ENCODE assay signal across 8 cellular contexts in genomic region chr21:36321325-36322082, GRCh38. TPM values are rescaled to one million over a fixed set of nuclear protein-coding genes. Genes with fewer than 3 reads are reported as not detected.
DNase-seq lines count a peak whose midpoint lies in the region; ATAC-seq, FAIRE-seq and TF ChIP-seq lines count a peak whose summit lies in the region.

No MANE protein-coding gene starts in this region.

- TF ChIP-seq EP300 in suprapubic skin (IDR thresholded peaks at IDR 0.05), result no peak

- TF ChIP-seq POLR2A in breast epithelium (IDR thresholded peaks at IDR 0.05) (no peak), suprapubic skin (IDR thresholded peaks at IDR 0.05) (no peak)

- peak overlapping the region; percentile 86 for H3K4me3 ChIP-seq in BLaER1
- H3K4me3 ChIP-seq in breast epithelium, result peak overlapping the region; percentile 70 to 94 (median 94)
- H3K4me3 ChIP-seq in suprapubic skin, result peak overlapping the region; percentile 94

- H3K4me1 ChIP-seq in BLaER1 (peaks cover 36% of the 10 kb centered on the region), breast epithelium (peaks cover 0 to 5% of the 10 kb centered on the region in 2 donors), suprapubic skin (peaks cover 51% of the 10 kb centered on the region)

- intact Hi-C loops in breast epithelium (cut with DNase I; ENCODE audit: low total_unique reads), result no loop called here

- peaks cover 33% of the 10 kb centered on the region; the same call in 1 of the 2 replicates for H4K20me1 ChIP-seq in BLaER1

- H3K27ac ChIP-seq in BLaER1 (peak overlapping the region; percentile 91), breast epithelium (peak overlapping the region; percentile 99), suprapubic skin (peak overlapping the region; percentile 100)

- FAIRE-seq in GM19239 (lab: Jason Lieb, UNC), result peak; percentile 86

- no peak for DNase-seq in GM19239 (ENCODE audit: insufficient read length, low spot score)
- peak; percentile 92 for DNase-seq in OCI-M1 (lab: John Stamatoyannopoulos, UW)
- no peak for DNase-seq in breast epithelium (ENCODE audit: low spot score in 2 of 2)
- DNase-seq in left lobe of liver (ENCODE audit: low spot score), result no peak
- DNase-seq in suprapubic skin (ENCODE audit: low spot score in 2 of 2), result no peak

- H3K27me3 ChIP-seq in BLaER1 (no peaks in the 10 kb centered on the region), breast epithelium (no peaks in the 10 kb centered on the region), suprapubic skin (no peaks in the 10 kb centered on the region)

- ATAC-seq in left lobe of liver (peak; percentile 8), GM18498 (IDR thresholded peaks at IDR 0.05; ENCODE audit: unreplicated experiment) (no peak), HG02884 (IDR thresholded peaks at IDR 0.05; ENCODE audit: unreplicated experiment) (no peak)

- H3K9me3 ChIP-seq in BLaER1, result no peaks in the 10 kb centered on the region
- H3K9me3 ChIP-seq in breast epithelium, result no peaks in the 10 kb centered on the region
- H3K9me3 ChIP-seq in suprapubic skin, result no peaks in the 10 kb centered on the region

- H3K36me3 ChIP-seq in BLaER1 (peaks cover 27% of the 10 kb centered on the region), breast epithelium (no peaks in the 10 kb centered on the region), suprapubic skin (peaks cover 12% of the 10 kb centered on the region)

- TF ChIP-seq CTCF in breast epithelium (IDR thresholded peaks at IDR 0.05), result no peak
- no peak for TF ChIP-seq CTCF in suprapubic skin (IDR thresholded peaks at IDR 0.05)

- H3K9ac ChIP-seq in BLaER1, result peak overlapping the region; percentile 92

- 12% methylated on average over 8 of the region's 8 CpGs for WGBS in suprapubic skin

- peak overlapping the region; percentile 72 for H3K4me2 ChIP-seq in BLaER1

RNA-seq across cellular contexts. Expression of gene MORC3, which starts 1.5 kb away (rescaled TPM):
- total RNA-seq in breast epithelium (10 to 100 TPM; 38.9 to 62.8 (median 54.7) TPM), left lobe of liver (12.6 TPM), suprapubic skin (10 to 100 TPM; 47.2 to 61.2 (median 47.7) TPM)
